In the genomic region with DNA sequence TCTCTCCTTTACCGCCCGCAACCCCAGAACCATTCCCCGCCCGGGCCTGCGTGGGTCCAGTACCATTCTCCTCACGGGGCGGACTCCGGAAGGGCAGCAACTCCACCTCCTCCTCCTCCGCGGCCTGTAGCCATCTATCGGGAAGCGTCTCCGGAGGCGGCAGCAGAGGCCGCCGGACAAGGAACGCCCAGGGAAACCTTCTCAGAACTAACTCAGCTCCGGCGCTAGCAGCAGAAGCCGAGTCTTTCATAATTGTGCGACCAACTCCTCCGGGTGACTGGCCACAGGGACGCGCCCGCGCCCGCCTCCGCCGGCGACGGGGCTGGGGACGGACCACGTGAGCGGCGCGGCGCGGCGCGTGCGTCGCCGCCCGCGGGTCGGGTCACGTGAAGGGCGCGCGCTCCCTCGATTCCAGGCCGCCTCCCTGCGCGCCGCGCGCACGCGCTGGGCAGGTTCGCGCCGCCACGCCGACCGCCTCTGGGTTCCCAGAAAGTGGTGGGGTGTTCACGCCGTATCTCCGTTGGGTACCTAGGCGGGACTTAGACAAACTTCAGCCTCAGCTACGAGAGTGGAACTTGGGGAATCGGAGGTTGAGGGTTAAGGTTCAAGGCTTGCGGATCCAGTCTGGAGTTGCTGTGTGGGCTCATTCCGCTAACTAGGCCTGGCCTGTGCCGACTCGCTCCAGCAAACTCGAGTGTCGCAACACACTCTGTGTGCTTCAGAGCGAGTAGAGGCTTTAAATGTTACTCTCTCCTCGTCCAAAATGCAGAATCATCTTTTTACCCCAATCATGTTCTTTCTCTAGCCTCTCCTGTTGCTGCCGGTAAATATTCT, we compare ENCODE assay signal across 1 cellular context.
TF ChIP-seq lines count a peak whose summit lies in the region.

A gene with protein sequence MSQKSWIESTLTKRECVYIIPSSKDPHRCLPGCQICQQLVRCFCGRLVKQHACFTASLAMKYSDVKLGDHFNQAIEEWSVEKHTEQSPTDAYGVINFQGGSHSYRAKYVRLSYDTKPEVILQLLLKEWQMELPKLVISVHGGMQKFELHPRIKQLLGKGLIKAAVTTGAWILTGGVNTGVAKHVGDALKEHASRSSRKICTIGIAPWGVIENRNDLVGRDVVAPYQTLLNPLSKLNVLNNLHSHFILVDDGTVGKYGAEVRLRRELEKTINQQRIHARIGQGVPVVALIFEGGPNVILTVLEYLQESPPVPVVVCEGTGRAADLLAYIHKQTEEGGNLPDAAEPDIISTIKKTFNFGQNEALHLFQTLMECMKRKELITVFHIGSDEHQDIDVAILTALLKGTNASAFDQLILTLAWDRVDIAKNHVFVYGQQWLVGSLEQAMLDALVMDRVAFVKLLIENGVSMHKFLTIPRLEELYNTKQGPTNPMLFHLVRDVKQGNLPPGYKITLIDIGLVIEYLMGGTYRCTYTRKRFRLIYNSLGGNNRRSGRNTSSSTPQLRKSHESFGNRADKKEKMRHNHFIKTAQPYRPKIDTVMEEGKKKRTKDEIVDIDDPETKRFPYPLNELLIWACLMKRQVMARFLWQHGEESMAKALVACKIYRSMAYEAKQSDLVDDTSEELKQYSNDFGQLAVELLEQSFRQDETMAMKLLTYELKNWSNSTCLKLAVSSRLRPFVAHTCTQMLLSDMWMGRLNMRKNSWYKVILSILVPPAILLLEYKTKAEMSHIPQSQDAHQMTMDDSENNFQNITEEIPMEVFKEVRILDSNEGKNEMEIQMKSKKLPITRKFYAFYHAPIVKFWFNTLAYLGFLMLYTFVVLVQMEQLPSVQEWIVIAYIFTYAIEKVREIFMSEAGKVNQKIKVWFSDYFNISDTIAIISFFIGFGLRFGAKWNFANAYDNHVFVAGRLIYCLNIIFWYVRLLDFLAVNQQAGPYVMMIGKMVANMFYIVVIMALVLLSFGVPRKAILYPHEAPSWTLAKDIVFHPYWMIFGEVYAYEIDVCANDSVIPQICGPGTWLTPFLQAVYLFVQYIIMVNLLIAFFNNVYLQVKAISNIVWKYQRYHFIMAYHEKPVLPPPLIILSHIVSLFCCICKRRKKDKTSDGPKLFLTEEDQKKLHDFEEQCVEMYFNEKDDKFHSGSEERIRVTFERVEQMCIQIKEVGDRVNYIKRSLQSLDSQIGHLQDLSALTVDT (N-terminal part only) (minus strand): TSS at position 330 of the 834 bp plus-strand sequence. CDS start 264 bp downstream, at position 66.

TF ChIP-seq in HEK293, 187 proteins besides CTCF, POLR2A, EP300 and RAD21 (continued from another document):
- TF ChIP-seq, protein P1, sequence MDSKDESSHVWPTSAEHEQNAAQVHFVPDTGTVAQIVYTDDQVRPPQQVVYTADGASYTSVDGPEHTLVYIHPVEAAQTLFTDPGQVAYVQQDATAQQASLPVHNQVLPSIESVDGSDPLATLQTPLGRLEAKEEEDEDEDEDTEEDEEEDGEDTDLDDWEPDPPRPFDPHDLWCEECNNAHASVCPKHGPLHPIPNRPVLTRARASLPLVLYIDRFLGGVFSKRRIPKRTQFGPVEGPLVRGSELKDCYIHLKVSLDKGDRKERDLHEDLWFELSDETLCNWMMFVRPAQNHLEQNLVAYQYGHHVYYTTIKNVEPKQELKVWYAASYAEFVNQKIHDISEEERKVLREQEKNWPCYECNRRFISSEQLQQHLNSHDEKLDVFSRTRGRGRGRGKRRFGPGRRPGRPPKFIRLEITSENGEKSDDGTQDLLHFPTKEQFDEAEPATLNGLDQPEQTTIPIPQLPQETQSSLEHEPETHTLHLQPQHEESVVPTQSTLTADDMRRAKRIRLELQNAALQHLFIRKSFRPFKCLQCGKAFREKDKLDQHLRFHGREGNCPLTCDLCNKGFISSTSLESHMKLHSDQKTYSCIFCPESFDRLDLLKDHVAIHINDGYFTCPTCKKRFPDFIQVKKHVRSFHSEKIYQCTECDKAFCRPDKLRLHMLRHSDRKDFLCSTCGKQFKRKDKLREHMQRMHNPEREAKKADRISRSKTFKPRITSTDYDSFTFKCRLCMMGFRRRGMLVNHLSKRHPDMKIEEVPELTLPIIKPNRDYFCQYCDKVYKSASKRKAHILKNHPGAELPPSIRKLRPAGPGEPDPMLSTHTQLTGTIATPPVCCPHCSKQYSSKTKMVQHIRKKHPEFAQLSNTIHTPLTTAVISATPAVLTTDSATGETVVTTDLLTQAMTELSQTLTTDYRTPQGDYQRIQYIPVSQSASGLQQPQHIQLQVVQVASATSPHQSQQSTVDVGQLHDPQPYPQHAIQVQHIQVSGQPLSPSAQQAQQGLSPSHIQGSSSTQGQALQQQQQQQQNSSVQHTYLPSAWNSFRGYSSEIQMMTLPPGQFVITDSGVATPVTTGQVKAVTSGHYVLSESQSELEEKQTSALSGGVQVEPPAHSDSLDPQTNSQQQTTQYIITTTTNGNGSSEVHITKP (tag by site-specific recombination; IDR thresholded peaks at IDR 0.05), result peak; percentile 42
- peak; percentile 84 for TF ChIP-seq EGR2 (tag by site-specific recombination; IDR thresholded peaks at IDR 0.05; ENCODE audit: low read depth)
- TF ChIP-seq GLIS2 (tag by site-specific recombination; IDR thresholded peaks at IDR 0.05), result peak; percentile 7; the same call in 1 of the 2 replicates
- TF ChIP-seq ZNF501 (tag by site-specific recombination; IDR thresholded peaks at IDR 0.05), result peak; percentile 65; the same call in 1 of the 2 replicates
- no peak for TF ChIP-seq BCL6B (tag by site-specific recombination; IDR thresholded peaks at IDR 0.05)
- peak; percentile 96 for TF ChIP-seq ZNF335 (tag by site-specific recombination; conservative IDR thresholded peaks at IDR 0.05)
- no peak for TF ChIP-seq ZNF791 (tag by site-specific recombination; IDR thresholded peaks at IDR 0.05)
- TF ChIP-seq ZFP69B (tag by site-specific recombination; IDR thresholded peaks at IDR 0.05), result 0 out of 2 replicates have a peak, but pooled peaks have one; percentile 29
- TF ChIP-seq ZNF2 (tag by site-specific recombination; IDR thresholded peaks at IDR 0.05), result peak; percentile 30; the same call in 1 of the 2 replicates
- TF ChIP-seq, protein P2, sequence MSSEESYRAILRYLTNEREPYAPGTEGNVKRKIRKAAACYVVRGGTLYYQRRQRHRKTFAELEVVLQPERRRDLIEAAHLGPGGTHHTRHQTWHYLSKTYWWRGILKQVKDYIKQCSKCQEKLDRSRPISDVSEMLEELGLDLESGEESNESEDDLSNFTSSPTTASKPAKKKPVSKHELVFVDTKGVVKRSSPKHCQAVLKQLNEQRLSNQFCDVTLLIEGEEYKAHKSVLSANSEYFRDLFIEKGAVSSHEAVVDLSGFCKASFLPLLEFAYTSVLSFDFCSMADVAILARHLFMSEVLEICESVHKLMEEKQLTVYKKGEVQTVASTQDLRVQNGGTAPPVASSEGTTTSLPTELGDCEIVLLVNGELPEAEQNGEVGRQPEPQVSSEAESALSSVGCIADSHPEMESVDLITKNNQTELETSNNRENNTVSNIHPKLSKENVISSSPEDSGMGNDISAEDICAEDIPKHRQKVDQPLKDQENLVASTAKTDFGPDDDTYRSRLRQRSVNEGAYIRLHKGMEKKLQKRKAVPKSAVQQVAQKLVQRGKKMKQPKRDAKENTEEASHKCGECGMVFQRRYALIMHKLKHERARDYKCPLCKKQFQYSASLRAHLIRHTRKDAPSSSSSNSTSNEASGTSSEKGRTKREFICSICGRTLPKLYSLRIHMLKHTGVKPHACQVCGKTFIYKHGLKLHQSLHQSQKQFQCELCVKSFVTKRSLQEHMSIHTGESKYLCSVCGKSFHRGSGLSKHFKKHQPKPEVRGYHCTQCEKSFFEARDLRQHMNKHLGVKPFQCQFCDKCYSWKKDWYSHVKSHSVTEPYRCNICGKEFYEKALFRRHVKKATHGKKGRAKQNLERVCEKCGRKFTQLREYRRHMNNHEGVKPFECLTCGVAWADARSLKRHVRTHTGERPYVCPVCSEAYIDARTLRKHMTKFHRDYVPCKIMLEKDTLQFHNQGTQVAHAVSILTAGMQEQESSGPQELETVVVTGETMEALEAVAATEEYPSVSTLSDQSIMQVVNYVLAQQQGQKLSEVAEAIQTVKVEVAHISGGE (tag by site-specific recombination; conservative IDR thresholded peaks at IDR 0.05; ENCODE audit: low read depth), result 0 out of 2 replicates have a peak, but pooled peaks have one; percentile 28
- peak; percentile 89 for TF ChIP-seq ZNF600 (tag by site-specific recombination; IDR thresholded peaks at IDR 0.05)
- TF ChIP-seq, protein P3, sequence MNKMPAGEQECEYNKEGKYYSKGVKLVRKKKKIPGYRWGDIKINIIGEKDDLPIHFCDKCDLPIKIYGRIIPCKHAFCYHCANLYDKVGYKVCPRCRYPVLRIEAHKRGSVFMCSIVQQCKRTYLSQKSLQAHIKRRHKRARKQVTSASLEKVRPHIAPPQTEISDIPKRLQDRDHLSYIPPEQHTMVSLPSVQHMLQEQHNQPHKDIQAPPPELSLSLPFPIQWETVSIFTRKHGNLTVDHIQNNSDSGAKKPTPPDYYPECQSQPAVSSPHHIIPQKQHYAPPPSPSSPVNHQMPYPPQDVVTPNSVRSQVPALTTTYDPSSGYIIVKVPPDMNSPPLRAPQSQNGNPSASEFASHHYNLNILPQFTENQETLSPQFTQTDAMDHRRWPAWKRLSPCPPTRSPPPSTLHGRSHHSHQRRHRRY (tag by site-specific recombination; IDR thresholded peaks at IDR 0.05), result no peak
- TF ChIP-seq, protein P4, sequence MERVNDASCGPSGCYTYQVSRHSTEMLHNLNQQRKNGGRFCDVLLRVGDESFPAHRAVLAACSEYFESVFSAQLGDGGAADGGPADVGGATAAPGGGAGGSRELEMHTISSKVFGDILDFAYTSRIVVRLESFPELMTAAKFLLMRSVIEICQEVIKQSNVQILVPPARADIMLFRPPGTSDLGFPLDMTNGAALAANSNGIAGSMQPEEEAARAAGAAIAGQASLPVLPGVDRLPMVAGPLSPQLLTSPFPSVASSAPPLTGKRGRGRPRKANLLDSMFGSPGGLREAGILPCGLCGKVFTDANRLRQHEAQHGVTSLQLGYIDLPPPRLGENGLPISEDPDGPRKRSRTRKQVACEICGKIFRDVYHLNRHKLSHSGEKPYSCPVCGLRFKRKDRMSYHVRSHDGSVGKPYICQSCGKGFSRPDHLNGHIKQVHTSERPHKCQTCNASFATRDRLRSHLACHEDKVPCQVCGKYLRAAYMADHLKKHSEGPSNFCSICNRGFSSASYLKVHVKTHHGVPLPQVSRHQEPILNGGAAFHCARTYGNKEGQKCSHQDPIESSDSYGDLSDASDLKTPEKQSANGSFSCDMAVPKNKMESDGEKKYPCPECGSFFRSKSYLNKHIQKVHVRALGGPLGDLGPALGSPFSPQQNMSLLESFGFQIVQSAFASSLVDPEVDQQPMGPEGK (tag by site-specific recombination; IDR thresholded peaks at IDR 0.05), result peak; percentile 52
- TF ChIP-seq ZNF692 (tag by site-specific recombination; IDR thresholded peaks at IDR 0.05), result 0 out of 2 replicates have a peak, but pooled peaks have one; percentile 19
- TF ChIP-seq ZBTB20 (tag by site-specific recombination; IDR thresholded peaks at IDR 0.05), result peak; percentile 81; the same call in 1 of the 2 replicates
- TF ChIP-seq ZFP37 (tag by site-specific recombination; IDR thresholded peaks at IDR 0.05), result 0 out of 2 replicates have a peak, but pooled peaks have one; percentile 16
- TF ChIP-seq ZFHX2 (tag by site-specific recombination; conservative IDR thresholded peaks at IDR 0.05), result peak; percentile 84
- peak; percentile 53 for TF ChIP-seq SP7 (tag by site-specific recombination; IDR thresholded peaks at IDR 0.05)
- TF ChIP-seq KLF10 (tag by site-specific recombination; IDR thresholded peaks at IDR 0.05), result peak; percentile 13; the same call in 1 of the 2 replicates
- TF ChIP-seq KLF9 (tag by site-specific recombination; IDR thresholded peaks at IDR 0.05; ENCODE audit: low read depth), result 0 out of 2 replicates have a peak, but pooled peaks have one; percentile 22
- TF ChIP-seq ZNF341 (tag by site-specific recombination; IDR thresholded peaks at IDR 0.05; ENCODE audit: low read depth), result peak; percentile 93
- peak; percentile 62 for TF ChIP-seq ZSCAN30 (tag by site-specific recombination; IDR thresholded peaks at IDR 0.05)
- TF ChIP-seq, protein P5, sequence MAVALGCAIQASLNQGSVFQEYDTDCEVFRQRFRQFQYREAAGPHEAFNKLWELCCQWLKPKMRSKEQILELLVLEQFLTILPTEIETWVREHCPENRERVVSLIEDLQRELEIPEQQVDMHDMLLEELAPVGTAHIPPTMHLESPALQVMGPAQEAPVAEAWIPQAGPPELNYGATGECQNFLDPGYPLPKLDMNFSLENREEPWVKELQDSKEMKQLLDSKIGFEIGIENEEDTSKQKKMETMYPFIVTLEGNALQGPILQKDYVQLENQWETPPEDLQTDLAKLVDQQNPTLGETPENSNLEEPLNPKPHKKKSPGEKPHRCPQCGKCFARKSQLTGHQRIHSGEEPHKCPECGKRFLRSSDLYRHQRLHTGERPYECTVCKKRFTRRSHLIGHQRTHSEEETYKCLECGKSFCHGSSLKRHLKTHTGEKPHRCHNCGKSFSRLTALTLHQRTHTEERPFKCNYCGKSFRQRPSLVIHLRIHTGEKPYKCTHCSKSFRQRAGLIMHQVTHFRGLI (tag by site-specific recombination; IDR thresholded peaks at IDR 0.05), result peak; percentile 94
- TF ChIP-seq, protein P6, sequence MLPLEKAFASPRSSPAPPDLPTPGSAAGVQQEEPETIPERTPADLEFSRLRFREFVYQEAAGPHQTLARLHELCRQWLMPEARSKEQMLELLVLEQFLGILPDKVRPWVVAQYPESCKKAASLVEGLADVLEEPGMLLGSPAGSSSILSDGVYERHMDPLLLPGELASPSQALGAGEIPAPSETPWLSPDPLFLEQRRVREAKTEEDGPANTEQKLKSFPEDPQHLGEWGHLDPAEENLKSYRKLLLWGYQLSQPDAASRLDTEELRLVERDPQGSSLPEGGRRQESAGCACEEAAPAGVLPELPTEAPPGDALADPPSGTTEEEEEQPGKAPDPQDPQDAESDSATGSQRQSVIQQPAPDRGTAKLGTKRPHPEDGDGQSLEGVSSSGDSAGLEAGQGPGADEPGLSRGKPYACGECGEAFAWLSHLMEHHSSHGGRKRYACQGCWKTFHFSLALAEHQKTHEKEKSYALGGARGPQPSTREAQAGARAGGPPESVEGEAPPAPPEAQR (tag by site-specific recombination; IDR thresholded peaks at IDR 0.05), result no peak
- TF ChIP-seq HOXC10 (CRISPR knock-in tag; IDR thresholded peaks at IDR 0.05), result 0 out of 2 replicates have a peak, but pooled peaks have one; percentile 51
- no peak for TF ChIP-seq ZNF654 (tag by site-specific recombination; IDR thresholded peaks at IDR 0.05; ENCODE audit: low read depth)
- no peak for TF ChIP-seq ZNF521 (tag by site-specific recombination; IDR thresholded peaks at IDR 0.05)
- no peak for TF ChIP-seq ZNF768 (tag by site-specific recombination; IDR thresholded peaks at IDR 0.05)
